In the genomic region with DNA sequence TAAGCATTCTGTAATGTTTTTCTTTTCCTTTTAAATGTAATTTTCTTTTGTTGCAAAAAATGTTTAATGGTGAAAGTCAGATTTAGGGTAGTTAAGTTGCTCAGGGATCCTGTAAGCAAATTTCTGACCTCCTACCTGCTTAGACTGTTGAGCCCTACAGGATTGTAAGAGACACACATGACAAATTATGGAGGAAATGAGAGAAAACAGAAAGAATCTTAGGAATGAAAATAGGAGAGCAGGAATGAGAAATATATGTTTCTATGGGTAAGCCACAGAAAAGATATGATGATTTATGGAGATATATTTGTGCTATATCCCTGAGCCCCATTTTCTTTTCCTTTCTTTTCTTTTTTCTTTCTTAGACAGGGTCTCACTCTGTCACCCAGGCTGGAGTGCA, we compare ENCODE assay signal across 21 cellular contexts.
"Had no signal": no experiment of that assay in that cellular context is flagged by ENCODE, and none has a peak within 500 bp of the region (broad histone marks: within the 10 kb centered on the region; RNA-seq: fewer than 3 reads in every experiment).

No MANE protein-coding gene starts in this region.

- ATAC-seq: activated CD8-positive, alpha-beta T cell treated with anti-CD3 and anti-CD28 coated beads for 36 hours; body of pancreas; foreskin keratinocyte; heart left ventricle; left lung; pancreas had no signal

- H3K27me3 ChIP-seq: body of pancreas, esophagus squamous epithelium, foreskin keratinocyte, heart left ventricle, left lung, neural progenitor cell, pancreas, sigmoid colon, thyroid gland had no signal

- H3K9ac ChIP-seq: neural progenitor cell had no signal

- H3K27ac ChIP-seq: body of pancreas, esophagus squamous epithelium, foreskin keratinocyte, heart left ventricle, left lung, neural progenitor cell, pancreas, sigmoid colon, thyroid gland had no signal

- H3K4me2 ChIP-seq: neural progenitor cell had no signal

- H3K4me3 ChIP-seq: body of pancreas, esophagus squamous epithelium, heart left ventricle, left lung, neural progenitor cell, pancreas, sigmoid colon, thyroid gland had no signal

- DNase-seq: activated B cell treated with CpG ODN at 0.5 μM for 24 hours; activated CD4-positive, alpha-beta T cell treated with anti-CD3 and anti-CD28 coated beads for 48 hours; activated CD8-positive, alpha-beta T cell treated with anti-CD3 and anti-CD28 coated beads for 36 hours; activated effector memory CD4-positive, alpha-beta T cell treated with anti-CD3 and anti-CD28 coated beads, Interleukin-2, amount 50 U/mL, for 16 hours; activated T-cell treated with anti-CD3 and anti-CD28 coated beads, Interleukin-2, amount 50 U/mL, for 48 hours; amniotic stem cell; body of pancreas; central memory CD4-positive, alpha-beta T cell; cortex of kidney; effector CD8-positive, alpha-beta T cell; esophagus squamous epithelium; foreskin keratinocyte; heart left ventricle; left lung; mammary epithelial cell; naive B cell; pancreas; sigmoid colon; stimulated activated CD4-positive, alpha-beta T cell treated with anti-CD3 and anti-CD28 coated beads, Interleukin-1b, Interleukin-23, amount 100 ng/mL, for 48 hours; thyroid gland had no signal

- H3K36me3 ChIP-seq: neural progenitor cell, pancreas had no signal

- H3K4me1 ChIP-seq: body of pancreas, heart left ventricle, left lung, neural progenitor cell, pancreas, sigmoid colon had no signal

- H3K9me3 ChIP-seq: body of pancreas, esophagus squamous epithelium, heart left ventricle, left lung, pancreas, sigmoid colon, thyroid gland had no signal

- H2AFZ ChIP-seq: neural progenitor cell had no signal
